ENCODE assay signal across 15 cellular contexts in the genomic region with DNA sequence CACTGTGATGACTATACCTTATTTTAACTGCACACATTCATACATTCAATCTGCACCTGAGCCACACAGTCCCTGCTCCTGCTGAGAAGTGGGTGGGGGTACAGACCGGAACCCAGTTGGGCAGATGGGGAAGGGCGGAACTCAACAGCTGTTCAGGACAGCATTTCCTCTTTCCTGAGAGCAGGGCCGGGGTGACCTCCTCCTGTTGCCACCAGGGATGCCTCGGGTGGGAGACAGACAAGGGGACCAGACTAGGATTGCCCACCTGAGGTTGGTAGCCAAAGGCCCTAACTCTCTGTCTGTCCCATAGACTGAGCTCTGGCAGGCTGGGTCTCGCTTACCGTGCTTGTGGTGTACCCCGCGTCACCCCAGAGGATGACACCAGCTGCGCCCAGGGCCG. TPM values are rescaled to one million over a fixed set of nuclear protein-coding genes. Genes with fewer than 3 reads are reported as not detected.
DNase-seq lines count a peak whose midpoint lies in the region; ATAC-seq, FAIRE-seq and TF ChIP-seq lines count a peak whose summit lies in the region.
"Had no signal": no experiment of that assay in that cellular context is flagged by ENCODE, and none has a peak within 500 bp of the region (broad histone marks: within the 10 kb centered on the region; RNA-seq: fewer than 3 reads in every experiment).

No MANE protein-coding gene starts in this region.

- TF ChIP-seq EP300 in K562 (IDR thresholded peaks at IDR 0.05; ENCODE audit: low read length), result no peak

- FAIRE-seq in K562 (lab: Jason Lieb, UNC), result no peak
- FAIRE-seq: A549, GM12878 had no signal

- TF ChIP-seq RAD21 in K562 (CRISPR knock-in tag; conservative IDR thresholded peaks at IDR 0.05 in 1 of 2, IDR thresholded peaks at IDR 0.05 in 1 of 2), result no peak

- in situ Hi-C loops in K562 (cut with MboI) (no loop called here), GM13976 (cut with MboI; ENCODE audit: low sequenced_read_pairs, unreplicated experiment) (no loop called here)

- peaks cover 4% of the 10 kb centered on the region for H3K36me3 Mint-ChIP-seq in activated CD4-positive, alpha-beta memory T cell treated with anti-CD3 and anti-CD28 coated beads, Interleukin-2, amount 10 ng/mL, durations not matched to agents 7 days and 5 days (ENCODE audit: low read depth)
- no peaks in the 10 kb centered on the region for H3K36me3 Mint-ChIP-seq in activated CD4-positive, alpha-beta memory T cell treated with anti-CD3 and anti-CD28 coated beads for 36 hours
- H3K36me3 Mint-ChIP-seq in memory B cell, result no peaks in the 10 kb centered on the region

- H3K4me2 ChIP-seq in K562 (ENCODE audit: insufficient read depth, low read length), result no peak overlapping the region
- H3K4me2 ChIP-seq: A549 had no signal

- H3K27me3 ChIP-seq in K562 (ENCODE audit: control insufficient read depth in 2 of 2, insufficient read depth in 2 of 2, low read length in 2 of 2), result no peaks in the 10 kb centered on the region
- no peaks in the 10 kb centered on the region for H3K27me3 ChIP-seq in subcutaneous abdominal adipose tissue (ENCODE audit: control insufficient read depth in 5 of 5, insufficient read depth in 4 of 5, low read length in 5 of 5)
- H3K27me3 ChIP-seq: brain microvascular endothelial cell had no signal

- no peak for ATAC-seq in K562
- ATAC-seq in memory B cell (ENCODE audit: low read depth), result no peak
- ATAC-seq: A549, GM12878 had no signal

- no TSS peak for BruUV-seq in K562 (replicated peaks; lab: Mats Ljungman, UMichigan)

- no peak for TF ChIP-seq CTCF in K562 (IDR thresholded peaks at IDR 0.05 in 2 of 3, conservative IDR thresholded peaks at IDR 0.05 in 1 of 3; ENCODE audit: insufficient read depth in 2 of 3, low read depth in 1 of 3, low read length in 3 of 3)
- no peak for TF ChIP-seq CTCF in foreskin fibroblast (IDR thresholded peaks at IDR 0.05; ENCODE audit: low read depth, low read length)
- no peak for TF ChIP-seq CTCF in GM13976 (IDR thresholded peaks at IDR 0.05; ENCODE audit: borderline replicate concordance, control extremely low read depth, extremely low read depth, insufficient read depth, missing control alignments)

- no peak for TF ChIP-seq POLR2A in K562 (conservative IDR thresholded peaks at IDR 0.05)

- H3K4me1 ChIP-seq in K562 (replicated peaks in 1 of 2; ENCODE audit: control insufficient read depth in 2 of 2, insufficient read depth in 2 of 2, low read length in 2 of 2), result peaks cover 27 to 70% of the 10 kb centered on the region in 2 experiments
- peaks cover 26 to 82% (median 71%) of the 10 kb centered on the region in 5 donors for H3K4me1 ChIP-seq in subcutaneous abdominal adipose tissue (ENCODE audit: control insufficient read depth in 5 of 5, insufficient read depth in 5 of 5, low read length in 5 of 5)

- intact Hi-C loops in activated CD4-positive, alpha-beta memory T cell treated with anti-CD3 and anti-CD28 coated beads for 36 hours (cut with micrococcal nuclease), result no loop called here
- intact Hi-C loops in K562 (cut with micrococcal nuclease), result no loop called here

- peak overlapping the region in 1 of 2 experiments; percentile 83; a peak in 2 of 4 replicates for H3K9ac ChIP-seq in K562 (ENCODE audit: insufficient read depth in 1 of 2, low read depth in 2 of 2, low read length in 2 of 2)
- H3K9ac ChIP-seq in subcutaneous abdominal adipose tissue (ENCODE audit: low read length in 5 of 5), result peak overlapping the region in 2 of 5 donors; percentile 10 to 53

- peaks cover 20% of the 10 kb centered on the region; the same call in 2 of the 3 replicates for H3K36me3 ChIP-seq in K562 (ENCODE audit: control insufficient read depth, insufficient read depth, low read length)
- peaks cover 0 to 54% (median 49%) of the 10 kb centered on the region in 5 donors for H3K36me3 ChIP-seq in subcutaneous abdominal adipose tissue (ENCODE audit: control insufficient read depth in 5 of 5, insufficient read depth in 5 of 5, low read length in 5 of 5)

- no peaks in the 10 kb centered on the region for H3K27me3 Mint-ChIP-seq in activated CD4-positive, alpha-beta memory T cell treated with anti-CD3 and anti-CD28 coated beads, Interleukin-2, amount 10 ng/mL, durations not matched to agents 7 days and 5 days
- no peaks in the 10 kb centered on the region for H3K27me3 Mint-ChIP-seq in activated CD4-positive, alpha-beta memory T cell treated with anti-CD3 and anti-CD28 coated beads for 36 hours
- no peaks in the 10 kb centered on the region for H3K27me3 Mint-ChIP-seq in memory B cell

- H3K9me3 ChIP-seq in K562 (replicated peaks; ENCODE audit: control insufficient read depth, insufficient read depth, low read depth, low read length) (no peaks in the 10 kb centered on the region), subcutaneous abdominal adipose tissue (ENCODE audit: control insufficient read depth in 5 of 5, low read length in 5 of 5) (no peaks in the 10 kb centered on the region)
- H3K9me3 ChIP-seq: A549 had no signal

- H3K9me1 ChIP-seq in K562 (ENCODE audit: control insufficient read depth, insufficient read depth, low read length), result no peaks in the 10 kb centered on the region

- 80% methylated on average over 1 of the region's 10 CpGs for WGBS in K562 (ENCODE audit: insufficient coverage, low coverage, missing lambda C conversion rate)

- no peak for DNase-seq in activated CD4-positive, alpha-beta memory T cell treated with anti-CD3 and anti-CD28 coated beads, Interleukin-2, amount 10 ng/mL, durations not matched to agents 7 days and 5 days
- DNase-seq in activated CD4-positive, alpha-beta memory T cell treated with anti-CD3 and anti-CD28 coated beads for 36 hours, result no peak
- DNase-seq in K562 (ENCODE audit: extremely low read depth in 1 of 4, low spot score in 3 of 4) (no peak), memory B cell (ENCODE audit: low spot score in 2 of 2) (no peak), HuH-7 (ENCODE audit: low spot score) (no peak), foreskin fibroblast (no peak), GM13976 (ENCODE audit: low spot score) (no peak)
- DNase-seq: activated T-cell treated with anti-CD3 and anti-CD28 coated beads, Interleukin-2, amount 50 U/mL, for 1 hour; brain microvascular endothelial cell; DMS53; NCI-H2081; stimulated activated CD4-positive, alpha-beta T cell treated with anti-CD3 and anti-CD28 coated beads, Interleukin-4, amount 100 ng/mL, for 24 hours had no signal

- H4K20me1 ChIP-seq in K562 (replicated peaks; ENCODE audit: control insufficient read depth, insufficient read depth, low read length), result no peaks in the 10 kb centered on the region

- POLR2A ChIA-PET in activated CD4-positive, alpha-beta memory T cell treated with anti-CD3 and anti-CD28 coated beads, Interleukin-2, amount 10 ng/mL, durations not matched to agents 7 days and 5 days (lab: Charles Lee), result interaction anchor here (9.6 to 31.7 kb wide), 2 partner anchors 20 to 24 kb away, joined by 113 to 704 read pairs; partner anchors contain the start of genes CYB561D2, HYAL3, NAA80 and NPRL2
- POLR2A ChIA-PET in activated CD4-positive, alpha-beta memory T cell treated with anti-CD3 and anti-CD28 coated beads for 36 hours (lab: Charles Lee), result interaction anchor here (1.4 to 2.4 kb wide), 3 partner anchors 9 to 19 kb away, joined by 4 to 7 read pairs (median 7); partner anchors contain the start of genes HYAL3, NAA80 and TUSC2
- POLR2A ChIA-PET in K562 (lab: Yijun Ruan, JAX), result interaction anchor here (0.6 to 1.1 kb wide), 6 partner anchors 9 to 104 kb away, joined by 3 to 5 read pairs (median 3); partner anchors contain the start of genes HYAL1, IFRD2 and TUSC2

- CTCF ChIA-PET in activated CD4-positive, alpha-beta memory T cell treated with anti-CD3 and anti-CD28 coated beads, Interleukin-2, amount 10 ng/mL, durations not matched to agents 7 days and 5 days (lab: Charles Lee), result interaction anchor here (0.8 to 2.0 kb wide), 2 partner anchors 18 to 19 kb away, joined by 3 to 8 read pairs; partner anchors contain the start of genes HYAL3 and NAA80
- CTCF ChIA-PET in activated CD4-positive, alpha-beta memory T cell treated with anti-CD3 and anti-CD28 coated beads for 36 hours (lab: Charles Lee), result interaction anchor here (0.6 to 0.7 kb wide), 2 partner anchors 62 to 92 kb away, joined by 3 read pairs; no protein-coding TSS in a partner anchor
- CTCF ChIA-PET in K562 (lab: Yijun Ruan, JAX; ENCODE audit: low intra/inter-chr PET ratio), result no interaction called here

- no peak overlapping the region for H3K4me3 Mint-ChIP-seq in activated CD4-positive, alpha-beta memory T cell treated with anti-CD3 and anti-CD28 coated beads, Interleukin-2, amount 10 ng/mL, durations not matched to agents 7 days and 5 days
- no peak overlapping the region for H3K4me3 Mint-ChIP-seq in activated CD4-positive, alpha-beta memory T cell treated with anti-CD3 and anti-CD28 coated beads for 36 hours
- peak overlapping the region; percentile 29 for H3K4me3 Mint-ChIP-seq in memory B cell

- peak overlapping the region; percentile 14 for H3K27ac Mint-ChIP-seq in activated CD4-positive, alpha-beta memory T cell treated with anti-CD3 and anti-CD28 coated beads, Interleukin-2, amount 10 ng/mL, durations not matched to agents 7 days and 5 days
- no peak overlapping the region for H3K27ac Mint-ChIP-seq in activated CD4-positive, alpha-beta memory T cell treated with anti-CD3 and anti-CD28 coated beads for 36 hours
- no peak overlapping the region for H3K27ac Mint-ChIP-seq in memory B cell

- no peak overlapping the region for H2AFZ ChIP-seq in K562 (ENCODE audit: low read depth, low read length)

- H3K4me3 ChIP-seq in K562 (no peak overlapping the region), subcutaneous abdominal adipose tissue (ENCODE audit: low read depth in 1 of 5, low read length in 5 of 5) (peak overlapping the region in 4 of 5 donors; percentile 22 to 95 (median 80)), foreskin fibroblast (ENCODE audit: low read depth in 1 of 2, low read length in 2 of 2) (no peak overlapping the region)
- H3K4me3 ChIP-seq: A549, GM12878 had no signal

- H3K9me3 Mint-ChIP-seq in activated CD4-positive, alpha-beta memory T cell treated with anti-CD3 and anti-CD28 coated beads, Interleukin-2, amount 10 ng/mL, durations not matched to agents 7 days and 5 days, result no peaks in the 10 kb centered on the region
- no peaks in the 10 kb centered on the region for H3K9me3 Mint-ChIP-seq in activated CD4-positive, alpha-beta memory T cell treated with anti-CD3 and anti-CD28 coated beads for 36 hours
- no peaks in the 10 kb centered on the region for H3K9me3 Mint-ChIP-seq in memory B cell

- H3K27ac ChIP-seq in K562 (ENCODE audit: extremely low read depth, low read depth, low read length) (no peak overlapping the region; the same call in 2 of the 3 replicates), subcutaneous abdominal adipose tissue (ENCODE audit: low read depth, low read length) (no peak overlapping the region)
- H3K27ac ChIP-seq: brain microvascular endothelial cell had no signal

- peaks cover 22% of the 10 kb centered on the region for H3K79me2 ChIP-seq in K562 (ENCODE audit: control insufficient read depth, insufficient read depth, low read length)

- H3K4me1 Mint-ChIP-seq in activated CD4-positive, alpha-beta memory T cell treated with anti-CD3 and anti-CD28 coated beads, Interleukin-2, amount 10 ng/mL, durations not matched to agents 7 days and 5 days, result peaks cover 64% of the 10 kb centered on the region
- H3K4me1 Mint-ChIP-seq in activated CD4-positive, alpha-beta memory T cell treated with anti-CD3 and anti-CD28 coated beads for 36 hours (ENCODE audit: low read depth), result peaks cover 33% of the 10 kb centered on the region
- peaks cover 39% of the 10 kb centered on the region for H3K4me1 Mint-ChIP-seq in memory B cell

RNA-seq across cellular contexts. Expression of gene HYAL2, which starts 3.9 kb away (rescaled TPM):
- total RNA-seq in activated CD4-positive, alpha-beta memory T cell treated with anti-CD3 and anti-CD28 coated beads, Interleukin-2, amount 10 ng/mL, durations not matched to agents 7 days and 5 days, result 1 to 10 TPM; 6.7 to 7.2 TPM
- total RNA-seq in activated CD4-positive, alpha-beta memory T cell treated with anti-CD3 and anti-CD28 coated beads for 36 hours, result 1 to 10 TPM; 4.8 to 5.7 TPM
- total RNA-seq in K562 (2011; cell fraction: chromatin; rRNA removed; ENCODE audit: low replicate concordance), result 8.0 and 38.1 TPM in 2 replicates
- 51.5 and 52.6 TPM in 2 replicates for total RNA-seq in K562 (2011; cell fraction: nucleolus; rRNA removed)
- total RNA-seq in K562 (2011; cell fraction: nucleoplasm; rRNA removed), result 19.1 and 27.8 TPM in 2 replicates
- 18.4 and 22.7 TPM in 2 replicates for total RNA-seq in K562 (2014; rRNA removed)
- 3.1 and 4.0 TPM in 2 replicates for total RNA-seq in K562 (2014; rRNA removed; fragmentation: Illumina TruSeq; extraction: Trizol)
- total RNA-seq in K562 (2015; rRNA removed; fragmentation: Illumina TruSeq; extraction: Trizol), result 11.2 and 11.4 TPM in 2 replicates
- total RNA-seq in K562 (2021), result 12.4 and 13.3 TPM in 2 replicates
- polyA plus RNA-seq in K562 (2011; rRNA removed), result 13.4 and 18.8 TPM in 2 replicates
- polyA plus RNA-seq in K562 (2011; cell fraction: cytosol; rRNA removed), result 24.8 and 51.5 TPM in 2 replicates
- 18.0 and 26.1 TPM in 2 replicates for polyA plus RNA-seq in K562 (2011; cell fraction: nucleus; rRNA removed)
- 10.3 and 10.6 TPM in 2 replicates for polyA plus RNA-seq in K562 (2012)
- polyA plus RNA-seq in K562 (2014; fragmentation: Illumina TruSeq; extraction: Trizol), result 10.2 and 13.1 TPM in 2 replicates
- under 1 TPM in 1 of 2 experiments, not detected in 1; 0.36 TPM for polyA plus RNA-seq in K562 (2014; fragmentation: Nextera tagmentation; extraction: Ambion mirVana)
- 11.4 and 19.4 TPM in 2 replicates for polyA plus RNA-seq in K562 (2014; rRNA removed)
- 9.3 and 12.8 TPM in 2 replicates for polyA minus RNA-seq in K562 (2011; rRNA and poly(A)+ RNA removed)
- polyA minus RNA-seq in K562 (2011; cell fraction: cytosol; rRNA and poly(A)+ RNA removed), result 13.1 and 14.7 TPM in 2 replicates
- polyA minus RNA-seq in K562 (2011; cell fraction: nucleus; rRNA and poly(A)+ RNA removed), result 14.7 and 16.8 TPM in 2 replicates

RNA-seq across cellular contexts. Expression of gene TUSC2, which starts 9.4 kb away (rescaled TPM):
- 10 to 100 TPM; 16.8 to 17.9 TPM for total RNA-seq in activated CD4-positive, alpha-beta memory T cell treated with anti-CD3 and anti-CD28 coated beads, Interleukin-2, amount 10 ng/mL, durations not matched to agents 7 days and 5 days
- total RNA-seq in activated CD4-positive, alpha-beta memory T cell treated with anti-CD3 and anti-CD28 coated beads for 36 hours, result 10 to 100 TPM; 18.7 to 19.7 TPM
- total RNA-seq in K562 (2011; cell fraction: chromatin; rRNA removed; ENCODE audit: low replicate concordance), result 4.5 and 14.6 TPM in 2 replicates
- total RNA-seq in K562 (2011; cell fraction: nucleolus; rRNA removed), result 13.3 and 14.6 TPM in 2 replicates
- total RNA-seq in K562 (2011; cell fraction: nucleoplasm; rRNA removed), result 12.8 and 17.5 TPM in 2 replicates
- 39.9 TPM in 2 replicates for total RNA-seq in K562 (2014; rRNA removed)
- total RNA-seq in K562 (2014; rRNA removed; fragmentation: Illumina TruSeq; extraction: Trizol), result 14.5 and 16.1 TPM in 2 replicates
- total RNA-seq in K562 (2015; rRNA removed; fragmentation: Illumina TruSeq; extraction: Trizol), result 17.2 and 18.5 TPM in 2 replicates
- total RNA-seq in K562 (2021), result 24.6 and 25.8 TPM in 2 replicates
- polyA plus RNA-seq in K562 (2011; rRNA removed), result 28.0 and 28.4 TPM in 2 replicates
- 37.6 and 58.4 TPM in 2 replicates for polyA plus RNA-seq in K562 (2011; cell fraction: cytosol; rRNA removed)
- 21.9 and 23.6 TPM in 2 replicates for polyA plus RNA-seq in K562 (2011; cell fraction: nucleus; rRNA removed)
- polyA plus RNA-seq in K562 (2012), result 19.2 and 26.6 TPM in 2 replicates
- 24.2 and 26.1 TPM in 2 replicates for polyA plus RNA-seq in K562 (2014; fragmentation: Illumina TruSeq; extraction: Trizol)
- 1 to 10 TPM; 2.8 to 4.4 TPM for polyA plus RNA-seq in K562 (2014; fragmentation: Nextera tagmentation; extraction: Ambion mirVana)
- polyA plus RNA-seq in K562 (2014; rRNA removed), result 60.5 and 67.5 TPM in 2 replicates
- 7.5 and 10.5 TPM in 2 replicates for polyA minus RNA-seq in K562 (2011; rRNA and poly(A)+ RNA removed)
- 5.4 and 8.1 TPM in 2 replicates for polyA minus RNA-seq in K562 (2011; cell fraction: cytosol; rRNA and poly(A)+ RNA removed)
- polyA minus RNA-seq in K562 (2011; cell fraction: nucleus; rRNA and poly(A)+ RNA removed), result 4.4 and 6.6 TPM in 2 replicates

RNA-seq across cellular contexts. Expression of gene HYAL1, which starts 15.2 kb away (rescaled TPM):
- under 1 TPM; 0.28 to 0.35 TPM for total RNA-seq in activated CD4-positive, alpha-beta memory T cell treated with anti-CD3 and anti-CD28 coated beads, Interleukin-2, amount 10 ng/mL, durations not matched to agents 7 days and 5 days
- total RNA-seq in activated CD4-positive, alpha-beta memory T cell treated with anti-CD3 and anti-CD28 coated beads for 36 hours, result under 1 TPM in 1 of 2 experiments, not detected in 1; 0.14 TPM
- 6.0 and 12.8 TPM in 2 replicates for total RNA-seq in K562 (2011; cell fraction: chromatin; rRNA removed; ENCODE audit: low replicate concordance)
- 15.3 and 15.9 TPM in 2 replicates for total RNA-seq in K562 (2011; cell fraction: nucleolus; rRNA removed)
- total RNA-seq in K562 (2011; cell fraction: nucleoplasm; rRNA removed), result 11.7 and 12.2 TPM in 2 replicates
- total RNA-seq in K562 (2014; rRNA removed), result 5.4 and 8.0 TPM in 2 replicates
- 2.9 and 3.3 TPM in 2 replicates for total RNA-seq in K562 (2014; rRNA removed; fragmentation: Illumina TruSeq; extraction: Trizol)
- total RNA-seq in K562 (2015; rRNA removed; fragmentation: Illumina TruSeq; extraction: Trizol), result 4.7 and 5.3 TPM in 2 replicates
- total RNA-seq in K562 (2021), result 8.3 and 8.4 TPM in 2 replicates
- 3.1 and 5.7 TPM in 2 replicates for polyA plus RNA-seq in K562 (2011; rRNA removed)
- polyA plus RNA-seq in K562 (2011; cell fraction: cytosol; rRNA removed), result 4.7 and 6.0 TPM in 2 replicates
- 7.4 and 8.4 TPM in 2 replicates for polyA plus RNA-seq in K562 (2011; cell fraction: nucleus; rRNA removed)
- 4.4 and 7.4 TPM in 2 replicates for polyA plus RNA-seq in K562 (2012)
- 7.5 and 7.7 TPM in 2 replicates for polyA plus RNA-seq in K562 (2014; fragmentation: Illumina TruSeq; extraction: Trizol)
- 1 to 10 TPM; 1.4 to 1.6 TPM for polyA plus RNA-seq in K562 (2014; fragmentation: Nextera tagmentation; extraction: Ambion mirVana)
- 7.9 and 8.5 TPM in 2 replicates for polyA plus RNA-seq in K562 (2014; rRNA removed)
- 3.6 and 4.0 TPM in 2 replicates for polyA minus RNA-seq in K562 (2011; rRNA and poly(A)+ RNA removed)
- 1.7 and 5.0 TPM in 2 replicates for polyA minus RNA-seq in K562 (2011; cell fraction: cytosol; rRNA and poly(A)+ RNA removed)
- polyA minus RNA-seq in K562 (2011; cell fraction: nucleus; rRNA and poly(A)+ RNA removed), result 3.1 and 9.3 TPM in 2 replicates

RNA-seq across cellular contexts. Expression of gene HYAL3, which starts 19.4 kb away (rescaled TPM):
- total RNA-seq in activated CD4-positive, alpha-beta memory T cell treated with anti-CD3 and anti-CD28 coated beads, Interleukin-2, amount 10 ng/mL, durations not matched to agents 7 days and 5 days, result 10 to 100 TPM; 13.2 to 13.9 TPM
- 1 to 10 TPM; 2.5 to 4.0 TPM for total RNA-seq in activated CD4-positive, alpha-beta memory T cell treated with anti-CD3 and anti-CD28 coated beads for 36 hours
- total RNA-seq in K562 (2011; cell fraction: chromatin; rRNA removed; ENCODE audit: low replicate concordance), result 5.1 and 18.1 TPM in 2 replicates
- total RNA-seq in K562 (2011; cell fraction: nucleolus; rRNA removed), result 10.5 and 12.3 TPM in 2 replicates
- total RNA-seq in K562 (2011; cell fraction: nucleoplasm; rRNA removed), result 6.0 and 7.5 TPM in 2 replicates
- total RNA-seq in K562 (2014; rRNA removed) (6.8 and 12.8 TPM in 2 replicates), K562 (2014; rRNA removed; fragmentation: Illumina TruSeq; extraction: Trizol) (2.1 and 2.4 TPM in 2 replicates), K562 (2015; rRNA removed; fragmentation: Illumina TruSeq; extraction: Trizol) (8.3 and 9.1 TPM in 2 replicates), K562 (2021) (7.0 and 9.8 TPM in 2 replicates)
- polyA plus RNA-seq in K562 (2011; rRNA removed) (5.4 and 6.8 TPM in 2 replicates), K562 (2014; fragmentation: Illumina TruSeq; extraction: Trizol) (9.1 and 9.8 TPM in 2 replicates), K562 (2014; fragmentation: Nextera tagmentation; extraction: Ambion mirVana) (1 to 10 TPM in 1 of 2 experiments, under 1 TPM in 1; 0.38 to 1.0 TPM), K562 (2014; rRNA removed) (9.0 and 16.5 TPM in 2 replicates)
- polyA plus RNA-seq in K562 (2011; cell fraction: cytosol; rRNA removed), result 10.7 and 28.9 TPM in 2 replicates
- 11.9 and 20.3 TPM in 2 replicates for polyA plus RNA-seq in K562 (2011; cell fraction: nucleus; rRNA removed)
- 8.0 and 13.8 TPM in 2 replicates for polyA plus RNA-seq in K562 (2012)
- 1.7 and 2.9 TPM in 2 replicates for polyA minus RNA-seq in K562 (2011; rRNA and poly(A)+ RNA removed)
- 3.8 and 4.4 TPM in 2 replicates for polyA minus RNA-seq in K562 (2011; cell fraction: cytosol; rRNA and poly(A)+ RNA removed)
- 5.4 and 6.2 TPM in 2 replicates for polyA minus RNA-seq in K562 (2011; cell fraction: nucleus; rRNA and poly(A)+ RNA removed)

RNA-seq across cellular contexts. Expression of gene NAA80, which starts 19.4 kb away (rescaled TPM):
- 10 to 100 TPM; 41.5 to 49.4 TPM for total RNA-seq in activated CD4-positive, alpha-beta memory T cell treated with anti-CD3 and anti-CD28 coated beads, Interleukin-2, amount 10 ng/mL, durations not matched to agents 7 days and 5 days
- total RNA-seq in activated CD4-positive, alpha-beta memory T cell treated with anti-CD3 and anti-CD28 coated beads for 36 hours, result 10 to 100 TPM; 18.8 to 19.6 TPM
- total RNA-seq in K562 (2011; cell fraction: chromatin; rRNA removed; ENCODE audit: low replicate concordance), result 16.2 and 63.0 TPM in 2 replicates
- 43.6 and 46.5 TPM in 2 replicates for total RNA-seq in K562 (2011; cell fraction: nucleolus; rRNA removed)
- 23.6 and 28.2 TPM in 2 replicates for total RNA-seq in K562 (2011; cell fraction: nucleoplasm; rRNA removed)
- total RNA-seq in K562 (2014; rRNA removed) (12.8 and 19.6 TPM in 2 replicates), K562 (2014; rRNA removed; fragmentation: Illumina TruSeq; extraction: Trizol) (3.6 and 4.5 TPM in 2 replicates), K562 (2015; rRNA removed; fragmentation: Illumina TruSeq; extraction: Trizol) (7.7 and 8.4 TPM in 2 replicates), K562 (2021) (17.1 and 20.8 TPM in 2 replicates)
- polyA plus RNA-seq in K562 (2011; rRNA removed) (8.6 and 21.4 TPM in 2 replicates), K562 (2014; fragmentation: Illumina TruSeq; extraction: Trizol) (18.1 and 23.5 TPM in 2 replicates), K562 (2014; fragmentation: Nextera tagmentation; extraction: Ambion mirVana) (1 to 10 TPM in 1 of 2 experiments, under 1 TPM in 1; 0.82 to 1.7 TPM), K562 (2014; rRNA removed) (13.6 and 24.0 TPM in 2 replicates)
- polyA plus RNA-seq in K562 (2011; cell fraction: cytosol; rRNA removed), result 18.4 and 19.8 TPM in 2 replicates
- polyA plus RNA-seq in K562 (2011; cell fraction: nucleus; rRNA removed), result 94.4 and 123 TPM in 2 replicates
- polyA plus RNA-seq in K562 (2012), result 14.0 and 25.1 TPM in 2 replicates
- 7.3 and 8.6 TPM in 2 replicates for polyA minus RNA-seq in K562 (2011; rRNA and poly(A)+ RNA removed)
- 5.2 and 5.9 TPM in 2 replicates for polyA minus RNA-seq in K562 (2011; cell fraction: cytosol; rRNA and poly(A)+ RNA removed)
- 27.1 and 33.3 TPM in 2 replicates for polyA minus RNA-seq in K562 (2011; cell fraction: nucleus; rRNA and poly(A)+ RNA removed)

Comparison
In these comparisons a context has a peak if more than half of its experiments do, and no peak if none do; other contexts are left out.
1. H3K4me3 ChIP-seq: peak in subcutaneous abdominal adipose tissue (4 of 5); none in K562 (single experiment) and foreskin fibroblast (0 of 2).